ENCODE assay signal across 24 cellular contexts in the genomic region with DNA sequence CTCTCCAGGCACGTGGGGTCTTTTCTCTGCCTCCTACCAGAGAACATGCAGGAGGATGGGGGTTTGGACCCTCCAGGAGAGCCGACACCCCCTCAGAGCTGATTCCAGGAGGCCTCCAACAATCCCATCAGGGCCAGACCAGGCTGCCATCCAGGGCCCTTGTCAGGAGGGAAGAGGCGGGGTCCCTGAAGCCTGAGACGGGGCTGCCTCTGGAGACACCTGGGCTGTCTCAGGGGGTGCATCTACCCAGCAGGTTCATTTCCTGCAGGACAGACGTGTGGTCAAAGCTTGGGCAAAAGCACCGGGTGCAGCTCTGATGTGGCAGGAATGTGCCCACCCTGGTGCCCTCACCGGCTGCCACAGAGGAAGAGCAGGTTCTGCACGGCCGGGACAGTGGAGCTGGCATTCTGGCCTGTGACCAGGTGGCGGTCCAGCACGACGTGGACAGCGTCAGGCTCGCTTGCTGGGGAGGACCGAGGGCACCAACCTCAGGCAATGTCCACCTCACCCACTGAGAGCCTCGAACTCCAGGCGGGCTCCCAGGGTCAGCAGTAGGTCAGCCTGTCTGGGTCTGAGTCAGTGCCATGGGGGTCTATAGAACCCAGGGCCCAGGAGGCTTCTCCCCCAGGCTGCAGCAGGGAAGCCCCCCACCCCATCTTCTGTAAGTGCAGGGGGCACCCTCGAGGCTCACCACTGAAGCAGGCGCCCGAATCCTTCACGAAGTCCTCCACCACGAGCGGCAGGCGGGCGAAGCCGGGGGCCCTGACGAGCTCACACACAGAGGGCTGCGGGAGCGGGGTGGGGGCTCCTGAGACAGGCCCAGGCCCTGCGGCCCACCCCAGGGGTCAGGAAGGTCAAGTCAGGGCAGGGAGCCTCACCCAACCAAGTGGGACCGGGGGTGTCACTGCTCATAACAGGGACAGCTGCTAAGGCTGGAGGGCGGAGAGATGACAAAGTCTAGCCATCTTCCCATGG. TPM values are rescaled to one million over a fixed set of nuclear protein-coding genes. Genes with fewer than 3 reads are reported as not detected.
"Had no signal": no experiment of that assay in that cellular context is flagged by ENCODE, and none has a peak within 500 bp of the region (broad histone marks: within the 10 kb centered on the region; RNA-seq: fewer than 3 reads in every experiment).

No MANE protein-coding gene starts in this region.

- H3K27me3 Mint-ChIP-seq: activated naive CD8-positive, alpha-beta T cell treated with anti-CD3 and anti-CD28 coated beads, Interleukin-2, amount 10 ng/mL, durations not matched to agents 7 days and 5 days; activated T-cell treated with anti-CD3 and anti-CD28 coated beads, Interleukin-2, amount 50 U/mL, for 24 hours; brain; central memory CD8-positive, alpha-beta T cell; effector memory CD8-positive, alpha-beta T cell; natural killer cell treated with Interleukin-12 subunit alpha and Interleukin-12 subunit beta and Interleukin-15 and Interleukin-18, amount 100 ng/mL, for 72 hours; progenitor cell of endocrine pancreas; T-cell had no signal

- H3K9me3 Mint-ChIP-seq: activated naive CD8-positive, alpha-beta T cell treated with anti-CD3 and anti-CD28 coated beads, Interleukin-2, amount 10 ng/mL, durations not matched to agents 7 days and 5 days; activated T-cell treated with anti-CD3 and anti-CD28 coated beads, Interleukin-2, amount 50 U/mL, for 24 hours; activated T-helper 2 cell treated with anti-CD3 and anti-CD28 coated beads, Interferon-gamma antibody, Interleukin-2, Interleukin-4, amounts not matched to agents 10 μg/mL and 5 μg/mL and 100 μg/mL, durations not matched to agents 14 hours and 24 hours and 36 hours; brain; central memory CD8-positive, alpha-beta T cell; effector memory CD8-positive, alpha-beta T cell; mesothelial cell of epicardium; natural killer cell treated with Interleukin-12 subunit alpha and Interleukin-12 subunit beta and Interleukin-15 and Interleukin-18, amount 100 ng/mL, for 72 hours; T-cell had no signal

- H3K4me3 ChIP-seq: esophagus squamous epithelium, heart right ventricle, lung, skin epidermis, thoracic aorta, upper lobe of left lung had no signal

- H3K36me3 Mint-ChIP-seq: activated naive CD8-positive, alpha-beta T cell treated with anti-CD3 and anti-CD28 coated beads, Interleukin-2, amount 10 ng/mL, durations not matched to agents 7 days and 5 days; natural killer cell treated with Interleukin-12 subunit alpha and Interleukin-12 subunit beta and Interleukin-15 and Interleukin-18, amount 100 ng/mL, for 72 hours had no signal

- ATAC-seq: activated CD8-positive, alpha-beta T cell treated with anti-CD3 and anti-CD28 coated beads, Interleukin-2, amount 10 ng/mL, durations not matched to agents 7 days and 5 days; effector memory CD8-positive, alpha-beta T cell; heart right ventricle; left colon; natural killer cell treated with Interleukin-12 subunit alpha and Interleukin-12 subunit beta and Interleukin-15 and Interleukin-18, amount 100 ng/mL, for 72 hours; T-cell had no signal

- H3K9me3 ChIP-seq: esophagus squamous epithelium, heart right ventricle, thoracic aorta, upper lobe of left lung had no signal

- H3K27me3 ChIP-seq: esophagus squamous epithelium, heart right ventricle, upper lobe of left lung had no signal

- H3K27ac ChIP-seq: esophagus squamous epithelium, heart right ventricle, skin epidermis, thoracic aorta, upper lobe of left lung had no signal

- H3K27ac Mint-ChIP-seq: activated CD8-positive, alpha-beta T cell treated with anti-CD3 and anti-CD28 coated beads, Interleukin-2, amount 10 ng/mL, durations not matched to agents 7 days and 5 days; activated naive CD8-positive, alpha-beta T cell treated with anti-CD3 and anti-CD28 coated beads, Interleukin-2, amount 10 ng/mL, durations not matched to agents 7 days and 5 days; activated T-helper 2 cell treated with anti-CD3 and anti-CD28 coated beads, Interferon-gamma antibody, Interleukin-2, Interleukin-4, amounts not matched to agents 10 μg/mL and 5 μg/mL and 100 μg/mL, durations not matched to agents 14 hours and 24 hours and 36 hours; brain; effector memory CD8-positive, alpha-beta T cell; mesothelial cell of epicardium; natural killer cell treated with Interleukin-12 subunit alpha and Interleukin-12 subunit beta and Interleukin-15 and Interleukin-18, amount 100 ng/mL, for 72 hours; progenitor cell of endocrine pancreas; T-cell had no signal

- DNase-seq: activated CD4-positive, alpha-beta T cell treated with anti-CD3 and anti-CD28 coated beads for 48 hours; activated CD4-positive, CD25-positive, alpha-beta regulatory T cell; activated CD8-positive, alpha-beta T cell treated with anti-CD3 and anti-CD28 coated beads, Interleukin-2, amount 10 ng/mL, durations not matched to agents 7 days and 5 days; activated naive CD4-positive, alpha-beta T cell treated with Interleukin-2 at 50 U/mL for 16 hours; activated naive CD8-positive, alpha-beta T cell treated with anti-CD3 and anti-CD28 coated beads, Interleukin-2, amount 10 ng/mL, durations not matched to agents 7 days and 5 days; activated T-cell treated with anti-CD3 and anti-CD28 coated beads, Interleukin-2, amount 50 U/mL, for 24 hours; amygdala; effector memory CD8-positive, alpha-beta T cell; esophagus squamous epithelium; heart right ventricle; left colon; nucleus accumbens; stimulated activated CD4-positive, alpha-beta T cell treated with anti-CD3 and anti-CD28 coated beads, Interleukin-4, amount 100 ng/mL, for 1 hour; T-cell had no signal

- H3K4me3 Mint-ChIP-seq: activated CD8-positive, alpha-beta T cell treated with anti-CD3 and anti-CD28 coated beads, Interleukin-2, amount 10 ng/mL, durations not matched to agents 7 days and 5 days; activated naive CD8-positive, alpha-beta T cell treated with anti-CD3 and anti-CD28 coated beads, Interleukin-2, amount 10 ng/mL, durations not matched to agents 7 days and 5 days; activated T-cell treated with anti-CD3 and anti-CD28 coated beads, Interleukin-2, amount 50 U/mL, for 24 hours; brain; central memory CD8-positive, alpha-beta T cell; effector memory CD8-positive, alpha-beta T cell; mesothelial cell of epicardium; natural killer cell treated with Interleukin-12 subunit alpha and Interleukin-12 subunit beta and Interleukin-15 and Interleukin-18, amount 100 ng/mL, for 72 hours; T-cell had no signal

RNA-seq across cellular contexts. Expression of gene CEND1, which starts 19.0 kb away (rescaled TPM):
- total RNA-seq: mesothelial cell of epicardium, progenitor cell of endocrine pancreas, thoracic aorta, upper lobe of left lung had no signal
